In the genomic region with DNA sequence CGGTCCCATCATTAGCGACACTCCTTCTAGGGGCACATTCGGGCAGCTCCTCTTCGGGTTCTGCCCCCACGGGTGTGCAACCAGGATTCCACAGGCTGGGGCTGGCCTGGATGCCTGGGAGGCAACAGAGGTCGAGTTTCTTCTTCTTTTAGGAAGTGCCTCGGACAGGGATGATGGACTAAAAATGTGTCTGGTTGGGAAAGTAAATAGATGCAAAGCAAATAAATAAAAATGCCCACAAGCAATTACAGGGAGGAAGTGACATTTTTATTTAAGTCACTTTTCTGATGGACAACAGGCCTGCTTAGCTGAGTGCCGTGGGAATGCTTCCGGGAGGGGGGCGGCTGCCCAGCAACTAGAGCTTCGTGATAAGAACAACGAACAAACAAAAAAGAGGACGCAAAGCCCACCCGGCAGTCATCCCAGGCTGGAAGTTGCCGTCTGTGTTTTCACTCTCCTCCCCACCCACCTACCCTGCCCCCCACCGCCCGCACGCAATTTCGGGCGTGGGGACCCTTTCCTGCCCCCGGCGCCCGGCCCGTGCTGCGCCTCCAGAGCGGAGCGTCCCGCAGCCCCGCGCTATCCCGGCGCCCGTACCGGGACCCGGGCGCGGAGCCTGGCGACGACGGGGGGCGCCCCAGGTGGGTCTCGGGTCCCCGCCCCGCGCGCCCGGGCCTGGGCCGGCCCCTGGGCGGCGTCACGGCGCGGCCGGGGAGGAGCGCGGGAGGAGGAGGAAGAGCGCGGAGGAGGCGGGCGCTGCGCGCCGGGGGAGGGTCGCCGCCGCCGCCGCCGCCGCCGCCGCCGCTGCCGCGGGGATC, we compare ENCODE assay signal across 8 cellular contexts. TPM values are rescaled to one million over a fixed set of nuclear protein-coding genes. Genes with fewer than 3 reads are reported as not detected.
A peak's percentile ranks its signal among the peaks of the same experiment; 100 is the strongest.
DNase-seq lines count a peak whose midpoint lies in the region; ATAC-seq and TF ChIP-seq lines count a peak whose summit lies in the region.

No MANE protein-coding gene starts in this region.

- H3K4me1 ChIP-seq in HUES6 (ENCODE audit: control insufficient read depth, insufficient read depth, low read length) (peaks cover 26% of the 10 kb centered on the region), hepatocyte (ENCODE audit: insufficient read depth) (peaks cover 28% of the 10 kb centered on the region), sigmoid colon (peaks cover 0 to 42% (median 31%) of the 10 kb centered on the region in 4 donors)

- intact Hi-C loops in sigmoid colon (cut with DNase I), result loop anchor here (2.0 to 10.0 kb wide), 4 partner anchors 141 to 451 kb away; a partner anchor contains a TSS

- H3K27me3 ChIP-seq in HUES6 (ENCODE audit: control insufficient read depth, insufficient read depth, low read length) (no peaks in the 10 kb centered on the region), hepatocyte (no peaks in the 10 kb centered on the region), sigmoid colon (no peaks in the 10 kb centered on the region)

- H3K4me3 ChIP-seq in HUES6 (ENCODE audit: low read depth, low read length), result peak overlapping the region; percentile 66
- H3K4me3 ChIP-seq in astrocyte of the cerebellum (ENCODE audit: low read depth, low read length), result peak overlapping the region; percentile 44
- H3K4me3 ChIP-seq in hepatocyte, result peak overlapping the region; percentile 87
- peak overlapping the region; percentile 69 to 96 (median 86) for H3K4me3 ChIP-seq in sigmoid colon

- H3K9me3 ChIP-seq in HUES6 (ENCODE audit: control insufficient read depth, insufficient read depth, low read depth, low read length) (0 out of 2 replicates have a peak, but pooled peaks cover 3% of the 10 kb centered on the region), hepatocyte (ENCODE audit: low read depth) (no peaks in the 10 kb centered on the region), sigmoid colon (no peaks in the 10 kb centered on the region)

- peak; percentile 51 for ATAC-seq in GM21447 (IDR thresholded peaks at IDR 0.05; ENCODE audit: unreplicated experiment)

- no peak for TF ChIP-seq POLR2A in sigmoid colon (IDR thresholded peaks at IDR 0.05)

- peaks cover 36% of the 10 kb centered on the region for H4K20me1 ChIP-seq in hepatocyte (ENCODE audit: insufficient read depth, poor library complexity, severe bottlenecking)

- H2AFZ ChIP-seq in hepatocyte, result peak overlapping the region; percentile 53

- H3K36me3 ChIP-seq in HUES6 (ENCODE audit: control insufficient read depth, insufficient read depth, low read length) (no peaks in the 10 kb centered on the region), hepatocyte (replicated peaks; ENCODE audit: insufficient read depth, low read depth) (no peaks in the 10 kb centered on the region), sigmoid colon (no peaks in the 10 kb centered on the region)

- no peak for TF ChIP-seq EP300 in sigmoid colon (IDR thresholded peaks at IDR 0.05)

- TF ChIP-seq CTCF in astrocyte of the cerebellum (IDR thresholded peaks at IDR 0.05; ENCODE audit: low read depth, low read length, missing control alignments), result no peak
- no peak for TF ChIP-seq CTCF in hepatocyte (IDR thresholded peaks at IDR 0.05; ENCODE audit: poor library complexity)
- TF ChIP-seq CTCF in sigmoid colon (IDR thresholded peaks at IDR 0.05), result no peak

- H3K4me2 ChIP-seq in hepatocyte, result peak overlapping the region; percentile 90

- WGBS in hepatocyte (ENCODE audit: low lambda C conversion rate, missing lambda C conversion rate), result 6% methylated on average over 29 of the region's 75 CpGs
- WGBS in sigmoid colon, 2 donors, result 2 to 4% methylated on average over 75 of the region's 75 CpGs

- peak; percentile 44 for DNase-seq in ELF-1 (ENCODE audit: low read depth, low spot score)
- peak; percentile 45 for DNase-seq in SKM-1 treated with dmso at 0.1 percent for 144 hours (lab: John Stamatoyannopoulos, UW; ENCODE audit: unreplicated experiment)
- DNase-seq in astrocyte of the cerebellum (ENCODE audit: low read depth), result no peak
- DNase-seq in hepatocyte (ENCODE audit: low spot score), result peak; percentile 89
- DNase-seq in sigmoid colon, result peak; percentile 75
- DNase-seq in NCI-H2107 (lab: John Stamatoyannopoulos, UW), result no peak

- H3K27ac ChIP-seq in HUES6 (ENCODE audit: low read depth, low read length) (no peak overlapping the region), hepatocyte (peak overlapping the region; percentile 98), sigmoid colon (peak overlapping the region; percentile 88 to 94 (median 92))

- H3K9me2 ChIP-seq in hepatocyte (replicated peaks; ENCODE audit: insufficient read depth), result no peaks in the 10 kb centered on the region

- peaks cover 43% of the 10 kb centered on the region for H3K79me2 ChIP-seq in hepatocyte

- H3K9ac ChIP-seq in HUES6 (ENCODE audit: low read length), result no peak overlapping the region

- in situ Hi-C loops in astrocyte of the cerebellum (cut with HindIII; ENCODE audit: low sequenced_read_pairs), result no loop called here

RNA-seq across cellular contexts. Expression of a gene that starts 0.4 kb away (rescaled TPM):
- total RNA-seq in hepatocyte (71.9 and 72.6 TPM in 2 replicates), sigmoid colon (10 to 100 TPM; 39.2 to 56.1 (median 53.7) TPM)
- polyA plus RNA-seq in hepatocyte (80.3 and 100 TPM in 2 replicates), sigmoid colon (10 to 100 TPM; 36.4 to 59.9 (median 41.4) TPM)

Comparison
In these comparisons a context has a peak if more than half of its experiments do, and no peak if none do; other contexts are left out.
1. DNase-seq: peak in ELF-1 (single experiment), SKM-1 treated with dmso at 0.1 percent for 144 hours (single experiment), hepatocyte (single experiment) and sigmoid colon (single experiment); none in astrocyte of the cerebellum (single experiment) and NCI-H2107 (single experiment).
2. Peak in every context shown above with its lines, with median percentiles within 50 percentile points of each other: H3K4me3 ChIP-seq.